14 cellular contexts compared by ENCODE assay signal in the genomic region with DNA sequence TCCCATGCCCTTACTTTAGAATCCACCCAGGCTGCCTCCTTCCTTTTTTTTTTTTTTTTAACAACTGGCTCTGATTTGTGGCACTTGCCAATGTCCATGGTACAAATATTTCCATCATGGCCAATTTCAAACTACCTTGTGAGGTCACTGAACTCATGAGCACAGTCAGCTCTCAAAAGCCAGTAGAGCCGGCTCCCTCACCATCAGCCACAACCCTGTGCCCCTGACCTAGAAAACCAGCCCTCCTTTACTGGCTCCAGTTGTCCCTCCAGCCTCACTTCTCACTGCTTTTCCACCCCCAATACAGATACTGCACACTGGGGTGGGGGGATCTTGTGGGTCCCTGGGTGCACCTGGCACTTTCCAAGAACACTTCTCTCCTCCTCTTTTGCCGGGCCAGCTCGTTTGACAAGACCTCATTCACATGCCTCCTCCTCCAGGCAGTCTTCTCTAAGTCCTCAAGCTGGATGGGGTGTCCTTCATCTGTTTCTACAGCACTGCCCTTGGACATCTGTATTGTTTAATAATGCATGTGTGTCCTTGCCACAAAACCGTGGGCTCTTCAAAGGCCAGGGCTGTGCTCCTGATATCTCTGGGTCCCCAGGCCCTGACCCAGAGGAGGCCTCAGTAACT.
"Had no signal": no experiment of that assay in that cellular context is flagged by ENCODE, and none has a peak within 500 bp of the region (broad histone marks: within the 10 kb centered on the region; RNA-seq: fewer than 3 reads in every experiment).

No MANE protein-coding gene starts in this region.

- H3K27me3 Mint-ChIP-seq: activated CD4-positive, alpha-beta memory T cell treated with anti-CD3 and anti-CD28 coated beads for 36 hours; stimulated activated naive CD8-positive, alpha-beta T cell treated with anti-CD3 and anti-CD28 coated beads, Interleukin-15, amount 100 ng/mL, for 72 hours had no signal

- H3K27ac Mint-ChIP-seq: activated CD4-positive, alpha-beta memory T cell treated with anti-CD3 and anti-CD28 coated beads for 36 hours; natural killer cell; T-helper 2 cell treated with Interferon-gamma antibody and Interleukin-4, amounts not matched to agents 5 μg/mL and 100 μg/mL, for 36 hours had no signal

- H3K4me1 Mint-ChIP-seq: natural killer cell; stimulated activated naive CD8-positive, alpha-beta T cell treated with anti-CD3 and anti-CD28 coated beads, Interleukin-15, amount 100 ng/mL, for 72 hours had no signal

- H3K36me3 ChIP-seq: ascending aorta, colonic mucosa, ovary, thoracic aorta, vagina had no signal

- H3K4me1 ChIP-seq: ascending aorta had no signal

- H3K9me3 Mint-ChIP-seq: activated CD4-positive, alpha-beta memory T cell treated with anti-CD3 and anti-CD28 coated beads for 36 hours; natural killer cell; stimulated activated naive CD8-positive, alpha-beta T cell treated with anti-CD3 and anti-CD28 coated beads, Interleukin-15, amount 100 ng/mL, for 72 hours; T-helper 2 cell treated with Interferon-gamma antibody and Interleukin-4, amounts not matched to agents 5 μg/mL and 100 μg/mL, for 36 hours had no signal

- H3K4me3 ChIP-seq: ascending aorta, colonic mucosa, ovary, thoracic aorta, vagina had no signal

- DNase-seq: activated CD4-positive, alpha-beta memory T cell treated with anti-CD3 and anti-CD28 coated beads for 36 hours; activated T-cell treated with anti-CD3 and anti-CD28 coated beads, Interleukin-2, amount 50 U/mL, for 48 hours; colonic mucosa; effector CD8-positive, alpha-beta T cell; left colon; natural killer cell; ovary; stimulated activated CD4-positive, alpha-beta T cell treated with anti-CD3 and anti-CD28 coated beads, Interleukin-4, amount 100 ng/mL, for 1 hour; stimulated activated CD8-positive, alpha-beta memory T cell treated with anti-CD3 and anti-CD28 coated beads, Interleukin-4, amount 100 ng/mL, for 48 hours; stimulated activated naive CD8-positive, alpha-beta T cell treated with anti-CD3 and anti-CD28 coated beads, Interleukin-15, amount 100 ng/mL, for 72 hours had no signal

- H3K27ac ChIP-seq: ascending aorta, colonic mucosa, ovary, thoracic aorta, vagina had no signal

- H3K27me3 ChIP-seq: ascending aorta, colonic mucosa, ovary, vagina had no signal

- H3K9me3 ChIP-seq: ascending aorta, colonic mucosa, ovary, thoracic aorta, vagina had no signal

- ATAC-seq: left colon; natural killer cell; stimulated activated naive CD8-positive, alpha-beta T cell treated with anti-CD3 and anti-CD28 coated beads, Interleukin-15, amount 100 ng/mL, for 72 hours had no signal

- H3K36me3 Mint-ChIP-seq: activated CD4-positive, alpha-beta memory T cell treated with anti-CD3 and anti-CD28 coated beads for 36 hours; natural killer cell had no signal

- H3K4me3 Mint-ChIP-seq: activated CD4-positive, alpha-beta memory T cell treated with anti-CD3 and anti-CD28 coated beads for 36 hours; natural killer cell; stimulated activated naive CD8-positive, alpha-beta T cell treated with anti-CD3 and anti-CD28 coated beads, Interleukin-15, amount 100 ng/mL, for 72 hours; T-helper 2 cell treated with Interferon-gamma antibody and Interleukin-4, amounts not matched to agents 5 μg/mL and 100 μg/mL, for 36 hours had no signal
